ENCODE assay signal across 8 cellular contexts in the genomic region with DNA sequence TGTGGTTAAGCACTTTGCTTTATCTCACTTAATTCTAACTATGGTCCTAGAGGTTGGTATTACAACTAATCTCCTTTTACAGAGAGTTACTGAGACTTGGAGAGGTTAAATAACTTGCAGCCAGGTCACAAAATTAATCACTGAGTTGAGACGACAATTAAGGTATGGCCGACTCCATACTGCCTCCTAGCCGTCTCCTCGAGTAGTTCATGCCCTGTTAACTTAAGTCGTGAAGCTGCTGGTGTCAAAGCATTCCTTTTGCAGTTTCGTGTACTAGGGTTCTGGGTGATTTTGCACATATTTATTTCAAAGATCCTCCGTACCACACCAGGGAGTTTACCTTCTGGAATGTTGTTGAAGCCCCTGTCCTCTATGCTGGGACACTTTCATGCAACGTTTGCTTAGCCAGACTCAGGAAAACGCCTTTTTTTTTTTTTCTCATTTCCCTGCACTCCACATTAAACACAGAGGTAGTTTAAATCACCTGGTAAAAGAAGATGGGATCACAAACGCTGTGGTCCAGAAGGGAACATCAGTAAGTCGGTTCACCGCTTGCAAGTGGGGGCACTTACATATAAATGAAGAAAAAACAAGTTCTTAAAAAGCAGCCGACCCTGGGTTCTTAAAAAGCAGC. TPM values are rescaled to one million over a fixed set of nuclear protein-coding genes. Genes with fewer than 3 reads are reported as not detected.
DNase-seq lines count a peak whose midpoint lies in the region; ATAC-seq and TF ChIP-seq lines count a peak whose summit lies in the region.

No MANE protein-coding gene starts in this region.

- TF ChIP-seq CTCF in Caco-2 (IDR thresholded peaks at IDR 0.05; ENCODE audit: insufficient read depth in 1 of 2, low read depth in 1 of 2, low read length in 1 of 2, severe bottlenecking in 1 of 2, unreplicated experiment in 1 of 2) (peak; percentile 79 to 90), Peyer's patch (IDR thresholded peaks at IDR 0.05) (peak; percentile 79 to 92 (median 86)), fibroblast of mammary gland (conservative IDR thresholded peaks at IDR 0.05; ENCODE audit: control insufficient read depth, insufficient read depth, low read depth, low read length) (peak; percentile 91), neural cell (IDR thresholded peaks at IDR 0.05; ENCODE audit: poor library complexity, severe bottlenecking) (peak; percentile 63), testis (IDR thresholded peaks at IDR 0.05) (peak; percentile 65 to 87 (median 76))

- CTCF ChIA-PET in Caco-2 (lab: Charles Lee), result interaction anchor here (0.8 kb wide), 1 partner anchor 10 kb away, joined by 4 read pairs; no protein-coding TSS in a partner anchor

- TF ChIP-seq EP300 in neural cell (conservative IDR thresholded peaks at IDR 0.05; ENCODE audit: poor library complexity, severe bottlenecking), result no peak

- TF ChIP-seq POLR2A in Peyer's patch (IDR thresholded peaks at IDR 0.05) (no peak), testis (IDR thresholded peaks at IDR 0.05) (no peak)

- 1 to 2% methylated on average over 13 of the region's 13 CpGs for WGBS in testis, 2 donors

- H3K4me3 ChIP-seq in Caco-2 (ENCODE audit: low read depth, low read length), result peak overlapping the region; percentile 88
- peak overlapping the region; percentile 78 to 97 (median 91) for H3K4me3 ChIP-seq in Peyer's patch
- peak overlapping the region; percentile 60 for H3K4me3 ChIP-seq in fibroblast of mammary gland (ENCODE audit: control insufficient read depth, low read depth, low read length)
- H3K4me3 ChIP-seq in neural cell (ENCODE audit: low read length), result peak overlapping the region; percentile 86
- peak overlapping the region; percentile 96 to 97 for H3K4me3 ChIP-seq in testis

- peak overlapping the region; percentile 88 for H3K27ac Mint-ChIP-seq in Caco-2 (ENCODE audit: unreplicated experiment)

- no peaks in the 10 kb centered on the region for H3K9me3 Mint-ChIP-seq in Caco-2 (ENCODE audit: unreplicated experiment)

- TSS peak; percentile 51 for BruUV-seq in Caco-2 (replicated peaks; lab: Mats Ljungman, UMichigan)

- no peak overlapping the region for H3K4me2 ChIP-seq in neural cell (ENCODE audit: low read length)

- peak; percentile 24 for ATAC-seq in GM21381 (IDR thresholded peaks at IDR 0.05; ENCODE audit: unreplicated experiment)

- peak overlapping the region; percentile 37 for H3K9ac ChIP-seq in neural cell (ENCODE audit: low read length)

- H2AFZ ChIP-seq in neural cell (ENCODE audit: low read depth, low read length), result peak overlapping the region; percentile 18

- DNase-seq in Caco-2, result peak; percentile 62 to 74
- DNase-seq in HuH-7 (ENCODE audit: low spot score), result peak; percentile 65
- peak; percentile 68 to 91 (median 74) for DNase-seq in Peyer's patch
- DNase-seq in activated T-helper 1 cell treated with Interleukin-2 at 50 U/mL for 16 hours (ENCODE audit: low read depth), result peak; percentile 27
- peak; percentile 81 for DNase-seq in fibroblast of mammary gland (ENCODE audit: low read depth)
- peak; percentile 86 for DNase-seq in testis

- H3K27ac ChIP-seq in Peyer's patch (peak overlapping the region; percentile 94 to 100 (median 98)), neural cell (ENCODE audit: low read length) (no peak overlapping the region), testis (peak overlapping the region; percentile 100)

- H3K9me3 ChIP-seq in Caco-2, result no peaks in the 10 kb centered on the region
- no peaks in the 10 kb centered on the region for H3K9me3 ChIP-seq in Peyer's patch
- no peaks in the 10 kb centered on the region for H3K9me3 ChIP-seq in neural cell (ENCODE audit: low read length)
- no peaks in the 10 kb centered on the region for H3K9me3 ChIP-seq in testis

- POLR2A ChIA-PET in Caco-2 (lab: Charles Lee), result no interaction called here

- H3K36me3 ChIP-seq in Caco-2 (ENCODE audit: control insufficient read depth, insufficient read depth, low read length) (no peaks in the 10 kb centered on the region), Peyer's patch (no peaks in the 10 kb centered on the region), neural cell (ENCODE audit: insufficient read depth, low read length) (no peaks in the 10 kb centered on the region), testis (ENCODE audit: low read depth, missing control alignments) (no peaks in the 10 kb centered on the region)

- no peaks in the 10 kb centered on the region for H3K27me3 ChIP-seq in Caco-2 (replicated peaks; ENCODE audit: control insufficient read depth, insufficient read depth, low read length)
- H3K27me3 ChIP-seq in Peyer's patch, result no peaks in the 10 kb centered on the region
- H3K27me3 ChIP-seq in neural cell (ENCODE audit: insufficient read depth, low read depth, low read length), result no peaks in the 10 kb centered on the region
- no peaks in the 10 kb centered on the region for H3K27me3 ChIP-seq in testis

- no peaks in the 10 kb centered on the region for H3K27me3 Mint-ChIP-seq in Caco-2 (ENCODE audit: insufficient read depth, unreplicated experiment)

- H3K36me3 Mint-ChIP-seq in Caco-2 (ENCODE audit: insufficient read depth, unreplicated experiment), result peaks cover 19% of the 10 kb centered on the region

- peak overlapping the region; percentile 91 for H3K4me3 Mint-ChIP-seq in Caco-2 (ENCODE audit: unreplicated experiment)

- H4K20me1 ChIP-seq in neural cell (ENCODE audit: insufficient read depth), result no peaks in the 10 kb centered on the region

- H3K79me2 ChIP-seq in neural cell (replicated peaks; ENCODE audit: insufficient read depth, low read length), result peaks cover 19% of the 10 kb centered on the region

- H3K4me1 ChIP-seq in Caco-2 (peaks cover 9% of the 10 kb centered on the region), Peyer's patch (peaks cover 0 to 13% (median 5%) of the 10 kb centered on the region in 4 donors), testis (peaks cover 13% of the 10 kb centered on the region)

- no peaks in the 10 kb centered on the region for H3K9me2 ChIP-seq in neural cell (ENCODE audit: insufficient read depth, low read length)

- H3K4me1 Mint-ChIP-seq in Caco-2 (ENCODE audit: low read depth, unreplicated experiment), result peaks cover 19% of the 10 kb centered on the region

- no peaks in the 10 kb centered on the region for H3F3A ChIP-seq in neural cell (ENCODE audit: insufficient read depth, low read length, poor library complexity, severe bottlenecking)

- intact Hi-C loops in Caco-2 (cut with micrococcal nuclease; ENCODE audit: unreplicated experiment) (loop anchor here (1.0 to 10.0 kb wide), 7 partner anchors 49 to 631 kb away; partner anchors contain the start of gene LHX9), testis (cut with DNase I; ENCODE audit: low total_unique reads) (no loop called here)

- TF ChIP-seq RAD21 in neural cell (conservative IDR thresholded peaks at IDR 0.05), result peak; percentile 21

TF ChIP-seq in neural cell, 6 proteins besides CTCF, POLR2A, EP300 and RAD21:
- no peak for TF ChIP-seq EZH2 (IDR thresholded peaks at IDR 0.05; ENCODE audit: borderline replicate concordance, insufficient read depth, low read length, poor library complexity, severe bottlenecking)
- TF ChIP-seq TAF1 (IDR thresholded peaks at IDR 0.05; ENCODE audit: low read depth), result no peak
- TF ChIP-seq MXI1 (conservative IDR thresholded peaks at IDR 0.05; ENCODE audit: poor library complexity, severe bottlenecking), result no peak
- TF ChIP-seq, protein P1, sequence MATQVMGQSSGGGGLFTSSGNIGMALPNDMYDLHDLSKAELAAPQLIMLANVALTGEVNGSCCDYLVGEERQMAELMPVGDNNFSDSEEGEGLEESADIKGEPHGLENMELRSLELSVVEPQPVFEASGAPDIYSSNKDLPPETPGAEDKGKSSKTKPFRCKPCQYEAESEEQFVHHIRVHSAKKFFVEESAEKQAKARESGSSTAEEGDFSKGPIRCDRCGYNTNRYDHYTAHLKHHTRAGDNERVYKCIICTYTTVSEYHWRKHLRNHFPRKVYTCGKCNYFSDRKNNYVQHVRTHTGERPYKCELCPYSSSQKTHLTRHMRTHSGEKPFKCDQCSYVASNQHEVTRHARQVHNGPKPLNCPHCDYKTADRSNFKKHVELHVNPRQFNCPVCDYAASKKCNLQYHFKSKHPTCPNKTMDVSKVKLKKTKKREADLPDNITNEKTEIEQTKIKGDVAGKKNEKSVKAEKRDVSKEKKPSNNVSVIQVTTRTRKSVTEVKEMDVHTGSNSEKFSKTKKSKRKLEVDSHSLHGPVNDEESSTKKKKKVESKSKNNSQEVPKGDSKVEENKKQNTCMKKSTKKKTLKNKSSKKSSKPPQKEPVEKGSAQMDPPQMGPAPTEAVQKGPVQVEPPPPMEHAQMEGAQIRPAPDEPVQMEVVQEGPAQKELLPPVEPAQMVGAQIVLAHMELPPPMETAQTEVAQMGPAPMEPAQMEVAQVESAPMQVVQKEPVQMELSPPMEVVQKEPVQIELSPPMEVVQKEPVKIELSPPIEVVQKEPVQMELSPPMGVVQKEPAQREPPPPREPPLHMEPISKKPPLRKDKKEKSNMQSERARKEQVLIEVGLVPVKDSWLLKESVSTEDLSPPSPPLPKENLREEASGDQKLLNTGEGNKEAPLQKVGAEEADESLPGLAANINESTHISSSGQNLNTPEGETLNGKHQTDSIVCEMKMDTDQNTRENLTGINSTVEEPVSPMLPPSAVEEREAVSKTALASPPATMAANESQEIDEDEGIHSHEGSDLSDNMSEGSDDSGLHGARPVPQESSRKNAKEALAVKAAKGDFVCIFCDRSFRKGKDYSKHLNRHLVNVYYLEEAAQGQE (IDR thresholded peaks at IDR 0.05; ENCODE audit: borderline replicate concordance), result no peak
- peak; percentile 20 for TF ChIP-seq SMC3 (conservative IDR thresholded peaks at IDR 0.05; ENCODE audit: poor library complexity)
- no peak for TF ChIP-seq POLR2AphosphoS5 (IDR thresholded peaks at IDR 0.05)
TF ChIP-seq in neural cell: peak in this region for 1.

RNA-seq across cellular contexts. Expression of gene NEK7, which starts 0.6 kb away (rescaled TPM):
- total RNA-seq in Caco-2 (2022) (52.3 and 56.1 TPM in 2 replicates), Peyer's patch (10 to 100 TPM; 62.3 to 75.1 (median 66.5) TPM), testis (10 to 100 TPM; 59.1 to 59.3 TPM)
- polyA plus RNA-seq in neural cell (2.6 and 3.3 TPM in 2 replicates), testis (ENCODE audit: insufficient read depth, low read depth, low replicate concordance) (22.1 TPM)
- 11.2 and 12.6 TPM in 2 replicates for polyA minus RNA-seq in neural cell

Comparison
In these comparisons a context has a peak if more than half of its experiments do, and no peak if none do; other contexts are left out.
1. DNase-seq: peak in every context shown above with its lines; median percentile 86 in testis; 81 in fibroblast of mammary gland; 74 in Peyer's patch; 68 in Caco-2; 65 in HuH-7; 27 in activated T-helper 1 cell treated with Interleukin-2 at 50 U/mL for 16 hours.